In genomic region chr2:199739413-199740110, GRCh38 we compare ENCODE assay signal across 8 cellular contexts.
A peak's percentile ranks its signal among the peaks of the same experiment; 100 is the strongest.
DNase-seq lines count a peak whose midpoint lies in the region; ATAC-seq, FAIRE-seq and TF ChIP-seq lines count a peak whose summit lies in the region.

No MANE protein-coding gene starts in this region.

- H3K4ac ChIP-seq in H9 (ENCODE audit: low read depth, low read length) (no peak overlapping the region), H1 (replicated peaks; ENCODE audit: insufficient read length, low read depth, low read length) (no peak overlapping the region)

- no peaks in the 10 kb centered on the region for H4K20me1 ChIP-seq in H9 (ENCODE audit: control insufficient read depth, insufficient read depth, insufficient read length)
- no peaks in the 10 kb centered on the region for H4K20me1 ChIP-seq in H1 (replicated peaks in 1 of 2; ENCODE audit: control insufficient read depth in 1 of 2, insufficient read depth in 2 of 2, low read length in 2 of 2)

- WGBS in H9 (ENCODE audit: extremely low coverage, insufficient read length, low lambda C conversion rate): no CpG with 5 or more reads among the region's 15 CpGs
- WGBS in H1 (ENCODE audit: extremely low coverage in 1 of 2, insufficient coverage in 1 of 2, insufficient read length in 1 of 2, insufficient replicate concordance in 2 of 2, low coverage in 1 of 2, low lambda C conversion rate in 2 of 2, missing lambda C conversion rate in 1 of 2), 2 experiments: 41% methylated on average over 15 of the region's 15 CpGs; no CpG with 5 or more reads in 1 of the 2 experiments

- H4K5ac ChIP-seq in H9 (ENCODE audit: insufficient read length, low read depth, low read length): no peak overlapping the region
- no peak overlapping the region for H4K5ac ChIP-seq in H1 (ENCODE audit: insufficient read length, low read depth, low read length)

- H3K14ac ChIP-seq in H9 (ENCODE audit: insufficient read depth, low read length) (no peak overlapping the region), H1 (ENCODE audit: insufficient read length) (no peak overlapping the region)

- H3K79me2 ChIP-seq in H9 (ENCODE audit: insufficient read depth, low read length): no peaks in the 10 kb centered on the region
- H3K79me2 ChIP-seq in H1 (ENCODE audit: control insufficient read depth in 1 of 2, insufficient read depth in 2 of 2, low read length in 2 of 2): no peaks in the 10 kb centered on the region

- H3T11ph ChIP-seq in H9 (ENCODE audit: low read length): no peak overlapping the region

- H2BK120ac ChIP-seq in H9 (ENCODE audit: low read depth, low read length, poor library complexity, severe bottlenecking) (no peak overlapping the region), H1 (replicated peaks; ENCODE audit: low read depth, low read length) (no peak overlapping the region)

- FAIRE-seq in H1 (lab: Jason Lieb, UNC): peak; percentile 91

- H3K23ac ChIP-seq in H9 (ENCODE audit: insufficient read length, low read depth, low read length): no peak overlapping the region
- H3K23ac ChIP-seq in H1 (ENCODE audit: insufficient read length): no peak overlapping the region

- H3K23me2 ChIP-seq in H9 (ENCODE audit: insufficient read length, low read depth, low read length, poor library complexity, severe bottlenecking) (no peaks in the 10 kb centered on the region), H1 (ENCODE audit: low read depth, low read length) (no peaks in the 10 kb centered on the region)

- no peaks in the 10 kb centered on the region; the same call in 1 of the 2 replicates for H3K27me3 Mint-ChIP-seq in H9 (ENCODE audit: low read depth)
- H3K27me3 Mint-ChIP-seq in activated CD8-positive, alpha-beta T cell treated with anti-CD3 and anti-CD28 coated beads for 36 hours: peaks cover 24% of the 10 kb centered on the region
- peaks cover 17% of the 10 kb centered on the region for H3K27me3 Mint-ChIP-seq in activated T-helper 17 cell treated with anti-CD3 and anti-CD28 coated beads, Interleukin-2, amount 50 U/mL, for 72 hours

- H3K4me1 Mint-ChIP-seq in H9: peaks cover 48 to 54% of the 10 kb centered on the region in 2 experiments
- peaks cover 5% of the 10 kb centered on the region for H3K4me1 Mint-ChIP-seq in activated CD8-positive, alpha-beta T cell treated with anti-CD3 and anti-CD28 coated beads for 36 hours (ENCODE audit: low read depth)
- no peaks in the 10 kb centered on the region for H3K4me1 Mint-ChIP-seq in activated T-helper 17 cell treated with anti-CD3 and anti-CD28 coated beads, Interleukin-2, amount 50 U/mL, for 72 hours

- ATAC-seq in activated CD8-positive, alpha-beta T cell treated with anti-CD3 and anti-CD28 coated beads for 36 hours: no peak
- no peak for ATAC-seq in activated T-helper 17 cell treated with anti-CD3 and anti-CD28 coated beads, Interleukin-2, amount 50 U/mL, for 72 hours (replicated peaks)

- H3K4me3 Mint-ChIP-seq in H9: no peak overlapping the region; a peak in 1 of 5 replicates
- H3K4me3 Mint-ChIP-seq in activated CD8-positive, alpha-beta T cell treated with anti-CD3 and anti-CD28 coated beads for 36 hours: no peak overlapping the region
- no peak overlapping the region for H3K4me3 Mint-ChIP-seq in activated T-helper 17 cell treated with anti-CD3 and anti-CD28 coated beads, Interleukin-2, amount 50 U/mL, for 72 hours

- H2BK20ac ChIP-seq in H9 (ENCODE audit: low read depth, low read length, poor library complexity, severe bottlenecking) (no peak overlapping the region), H1 (ENCODE audit: low read length) (no peak overlapping the region)

- H3K4me1 ChIP-seq in H9 (ENCODE audit: insufficient read depth, low read length) (peaks cover 4% of the 10 kb centered on the region; the same call in 1 of the 2 replicates), H1 (replicated peaks in 1 of 4; ENCODE audit: control insufficient read depth in 3 of 4, insufficient read depth in 4 of 4, low read length in 3 of 4) (peaks cover 2 to 11% (median 6%) of the 10 kb centered on the region in 4 experiments; a peak in 4 of 7 replicates)

- H2AK5ac ChIP-seq in H9 (ENCODE audit: insufficient read length, low read length): no peak overlapping the region
- H2AK5ac ChIP-seq in H1 (ENCODE audit: low read depth, low read length): no peak overlapping the region

- H3K27ac ChIP-seq in H9 (ENCODE audit: insufficient read length, low read depth, low read length) (no peak overlapping the region), H1 (ENCODE audit: low read depth, low read length) (no peak overlapping the region)

- H4K8ac ChIP-seq in H9 (replicated peaks; ENCODE audit: insufficient read length, low read depth, low read length) (no peak overlapping the region), H1 (ENCODE audit: extremely low read depth, insufficient read depth, low read length) (no peak overlapping the region)

- H3K27me3 ChIP-seq in H9 (ENCODE audit: insufficient read depth, low read length): no peaks in the 10 kb centered on the region
- H3K27me3 ChIP-seq in H1 (replicated peaks in 1 of 4; ENCODE audit: control insufficient read depth in 3 of 4, extremely low read depth in 1 of 4, insufficient read depth in 3 of 4, low read length in 3 of 4): no peaks in the 10 kb centered on the region

- H3K36me3 Mint-ChIP-seq in H9 (ENCODE audit: insufficient read depth in 1 of 3, low read depth in 3 of 3): no peaks in the 10 kb centered on the region
- no peaks in the 10 kb centered on the region for H3K36me3 Mint-ChIP-seq in activated CD8-positive, alpha-beta T cell treated with anti-CD3 and anti-CD28 coated beads for 36 hours (ENCODE audit: low read depth)
- H3K36me3 Mint-ChIP-seq in activated T-helper 17 cell treated with anti-CD3 and anti-CD28 coated beads, Interleukin-2, amount 50 U/mL, for 72 hours (ENCODE audit: low read depth): no peaks in the 10 kb centered on the region

- CTCF ChIA-PET in activated CD8-positive, alpha-beta T cell treated with anti-CD3 and anti-CD28 coated beads for 36 hours (lab: Charles Lee): interaction anchor here (0.6 to 7.3 kb wide), 46 partner anchors 8 to 1426 kb away, joined by 3 to 63 read pairs (median 4); no protein-coding TSS in a partner anchor
- CTCF ChIA-PET in H1 (lab: Charles Lee; ENCODE audit: partially characterized antibody): interaction anchor here (0.5 to 8.1 kb wide), 64 partner anchors 9 to 1440 kb away, joined by 3 to 82 read pairs (median 4); partner anchors contain the start of gene C2orf69

- no peak overlapping the region for H3K4me3 ChIP-seq in H1 (ENCODE audit: extremely low read depth in 1 of 4, insufficient read depth in 2 of 4, low read depth in 3 of 4, low read length in 4 of 4)

- TF ChIP-seq CTCF in H9 (conservative IDR thresholded peaks at IDR 0.05) (peak; percentile 96), H1 (IDR thresholded peaks at IDR 0.05; ENCODE audit: control extremely low read depth in 1 of 3, insufficient read depth in 1 of 3, low read depth in 1 of 3, low read length in 3 of 3) (peak; percentile 76 to 82 (median 81))
- TF ChIP-seq CTCF in activated CD8-positive, alpha-beta T cell treated with anti-CD3 and anti-CD28 coated beads for 36 hours (IDR thresholded peaks at IDR 0.05): peak; percentile 94

- H3K79me1 ChIP-seq in H9 (ENCODE audit: insufficient read depth, low read depth, low read length, poor library complexity, severe bottlenecking) (no peaks in the 10 kb centered on the region), H1 (ENCODE audit: low read depth, low read length) (no peaks in the 10 kb centered on the region)

- no peak overlapping the region for H2AFZ ChIP-seq in H9 (ENCODE audit: low read length)
- 0 out of 2 replicates have a peak overlapping the region, but pooled peaks have one; percentile 30 for H2AFZ ChIP-seq in H1 (ENCODE audit: low read length)

- H3K9me3 ChIP-seq in H9 (ENCODE audit: control insufficient read depth, low read depth, low read length): no peaks in the 10 kb centered on the region
- no peaks in the 10 kb centered on the region for H3K9me3 ChIP-seq in H1 (ENCODE audit: insufficient read depth in 2 of 2, low read depth in 1 of 2, low read length in 1 of 2)

- no peak overlapping the region for H2BK15ac ChIP-seq in H9 (ENCODE audit: low read depth, low read length)
- H2BK15ac ChIP-seq in H1 (ENCODE audit: low read length): no peak overlapping the region

- H2BK5ac ChIP-seq in H9 (ENCODE audit: insufficient read length, low read length): no peak overlapping the region
- no peak overlapping the region for H2BK5ac ChIP-seq in H1 (ENCODE audit: low read depth, low read length)

- no peak overlapping the region for H2BK12ac ChIP-seq in H9 (ENCODE audit: insufficient read length, low read depth, low read length)
- H2BK12ac ChIP-seq in H1 (ENCODE audit: low read depth, low read length): no peak overlapping the region

- no peak overlapping the region for H3K56ac ChIP-seq in H9 (ENCODE audit: insufficient read length, low read depth, low read length)
- no peak overlapping the region for H3K56ac ChIP-seq in H1 (replicated peaks; ENCODE audit: insufficient read length, low read depth, low read length)

- no peak for TF ChIP-seq EP300 in H1 (IDR thresholded peaks at IDR 0.05; ENCODE audit: borderline replicate concordance in 1 of 2, low read depth in 2 of 2, low read length in 2 of 2)

- H4K91ac ChIP-seq in H9 (ENCODE audit: insufficient read length, low read depth, low read length) (no peak overlapping the region), H1 (replicated peaks; ENCODE audit: insufficient read length, low read length) (no peak overlapping the region)

- intact Hi-C loops in activated CD8-positive, alpha-beta T cell treated with anti-CD3 and anti-CD28 coated beads for 36 hours (cut with micrococcal nuclease): loop anchor here (5.0 to 10.0 kb wide), 2 partner anchors 32 to 145 kb away; no protein-coding TSS in a partner anchor

- H3K18ac ChIP-seq in H9 (ENCODE audit: insufficient read length, low read depth, low read length) (no peak overlapping the region), H1 (ENCODE audit: extremely low read depth, low read length) (no peak overlapping the region)

- H3K9ac ChIP-seq in H9 (ENCODE audit: extremely low read depth, insufficient read length, low read length): no peak overlapping the region
- H3K9ac ChIP-seq in H1 (replicated peaks in 1 of 4; ENCODE audit: extremely low read depth in 1 of 4, low read depth in 3 of 4, low read length in 3 of 4): no peak overlapping the region

- DNase-seq in EH (ENCODE audit: low read depth) (peak; percentile 59), H9 (peak; percentile 80), NCI-H460 (ENCODE audit: extremely low read depth, low read depth) (peak; percentile 62), H1 (ENCODE audit: low read depth in 1 of 2, low spot score in 2 of 2) (peak; percentile 57 to 96), midbrain (lab: John Stamatoyannopoulos, UW) (peak; percentile 77)
- DNase-seq in activated CD8-positive, alpha-beta T cell treated with anti-CD3 and anti-CD28 coated beads for 36 hours: peak; percentile 75
- DNase-seq in stimulated activated CD8-positive, alpha-beta memory T cell treated with anti-CD3 and anti-CD28 coated beads, Interleukin-2, amount 100 ng/mL, for 48 hours (ENCODE audit: low read depth in 2 of 2): peak; percentile 42 to 57

- H3K4me2 ChIP-seq in H9 (ENCODE audit: insufficient read depth, insufficient read length, low read length) (no peak overlapping the region), H1 (ENCODE audit: insufficient read depth in 1 of 2, low read depth in 2 of 2, low read length in 2 of 2) (no peak overlapping the region)

- H3K9me3 Mint-ChIP-seq in H9: no peaks in the 10 kb centered on the region
- H3K9me3 Mint-ChIP-seq in activated CD8-positive, alpha-beta T cell treated with anti-CD3 and anti-CD28 coated beads for 36 hours: no peaks in the 10 kb centered on the region
- no peaks in the 10 kb centered on the region for H3K9me3 Mint-ChIP-seq in activated T-helper 17 cell treated with anti-CD3 and anti-CD28 coated beads, Interleukin-2, amount 50 U/mL, for 72 hours

- no peak for TF ChIP-seq POLR2A in H1 (IDR thresholded peaks at IDR 0.05; ENCODE audit: control extremely low read depth in 1 of 2, low read depth in 2 of 2, low read length in 2 of 2)

- TF ChIP-seq RAD21 in H1 (IDR thresholded peaks at IDR 0.05 in 1 of 2, conservative IDR thresholded peaks at IDR 0.05 in 1 of 2; ENCODE audit: low read depth in 2 of 2, low read length in 2 of 2): peak; percentile 91 to 92

- H3K27ac Mint-ChIP-seq in H9: peak overlapping the region in 2 of 3 experiments; percentile 23 to 39; a peak in 2 of 7 replicates
- no peak overlapping the region for H3K27ac Mint-ChIP-seq in activated CD8-positive, alpha-beta T cell treated with anti-CD3 and anti-CD28 coated beads for 36 hours
- no peak overlapping the region for H3K27ac Mint-ChIP-seq in activated T-helper 17 cell treated with anti-CD3 and anti-CD28 coated beads, Interleukin-2, amount 50 U/mL, for 72 hours

- POLR2A ChIA-PET in activated CD8-positive, alpha-beta T cell treated with anti-CD3 and anti-CD28 coated beads for 36 hours (lab: Charles Lee): interaction anchor here (0.6 kb wide), 1 partner anchor 107 kb away, joined by 3 read pairs; no protein-coding TSS in a partner anchor
- POLR2A ChIA-PET in H1 (lab: Charles Lee; ENCODE audit: partially characterized antibody): interaction anchor here (1.1 kb wide), 1 partner anchor 34 kb away, joined by 3 read pairs; no protein-coding TSS in a partner anchor

- H3K36me3 ChIP-seq in H1 (ENCODE audit: control insufficient read depth in 2 of 4, insufficient read depth in 4 of 4, low read length in 3 of 4): no peaks in the 10 kb centered on the region

Comparison
In these comparisons a context has a peak if more than half of its experiments do, and no peak if none do; other contexts are left out.
1. H3K27ac Mint-ChIP-seq: peak in H9 (2 of 3); none in activated CD8-positive, alpha-beta T cell treated with anti-CD3 and anti-CD28 coated beads for 36 hours (single experiment) and activated T-helper 17 cell treated with anti-CD3 and anti-CD28 coated beads, Interleukin-2, amount 50 U/mL, for 72 hours (single experiment).
2. Peak in every context shown above with its lines, with median percentiles within 50 percentile points of each other: DNase-seq and CTCF ChIP-seq.